In genomic region chr1:11281518-11282331, GRCh38 we compare ENCODE assay signal across 10 cellular contexts. TPM values are rescaled to one million over a fixed set of nuclear protein-coding genes. Genes with fewer than 3 reads are reported as not detected.
A peak's percentile ranks its signal among the peaks of the same experiment; 100 is the strongest.
DNase-seq lines count a peak whose midpoint lies in the region; ATAC-seq and TF ChIP-seq lines count a peak whose summit lies in the region.
"Had no signal": no experiment of that assay in that cellular context is flagged by ENCODE, and none has a peak within 500 bp of the region (broad histone marks: within the 10 kb centered on the region; RNA-seq: fewer than 3 reads in every experiment).

No MANE protein-coding gene starts in this region.

- peaks cover 89% of the 10 kb centered on the region for H3K4me1 Mint-ChIP-seq in activated naive CD4-positive, alpha-beta T cell treated with anti-CD3 and anti-CD28 coated beads for 36 hours (ENCODE audit: low read depth)
- peaks cover 70% of the 10 kb centered on the region for H3K4me1 Mint-ChIP-seq in activated naive CD8-positive, alpha-beta T cell treated with anti-CD3 and anti-CD28 coated beads for 36 hours

- no peaks in the 10 kb centered on the region for H3K9me3 ChIP-seq in tibial nerve
- no peaks in the 10 kb centered on the region for H3K9me3 ChIP-seq in Peyer's patch

- H3K36me3 ChIP-seq in tibial nerve (peaks cover 0 to 58% (median 0%) of the 10 kb centered on the region in 3 donors), Peyer's patch (peaks cover 0 to 19% (median 0%) of the 10 kb centered on the region in 3 donors)

- peaks cover 51% of the 10 kb centered on the region for H3K36me3 Mint-ChIP-seq in activated naive CD4-positive, alpha-beta T cell treated with anti-CD3 and anti-CD28 coated beads for 36 hours (ENCODE audit: low read depth)
- H3K36me3 Mint-ChIP-seq in activated naive CD8-positive, alpha-beta T cell treated with anti-CD3 and anti-CD28 coated beads for 36 hours, result peaks cover 72% of the 10 kb centered on the region

- TF ChIP-seq EP300 in tibial nerve (IDR thresholded peaks at IDR 0.05), result peak; percentile 38

- WGBS in tibial nerve, 2 donors, result 10 to 16% methylated on average over 8 of the region's 8 CpGs

- peak overlapping the region; percentile 47 for H3K4me3 Mint-ChIP-seq in activated naive CD4-positive, alpha-beta T cell treated with anti-CD3 and anti-CD28 coated beads for 36 hours
- H3K4me3 Mint-ChIP-seq in activated naive CD8-positive, alpha-beta T cell treated with anti-CD3 and anti-CD28 coated beads for 36 hours, result peak overlapping the region; percentile 44

- H3K4me3 ChIP-seq in tibial nerve, result no peak overlapping the region
- H3K4me3 ChIP-seq in Peyer's patch, result no peak overlapping the region

- H3K27me3 ChIP-seq in tibial nerve (no peaks in the 10 kb centered on the region), Peyer's patch (no peaks in the 10 kb centered on the region)
- H3K27me3 ChIP-seq: foreskin keratinocyte had no signal

- TF ChIP-seq CTCF in tibial nerve (IDR thresholded peaks at IDR 0.05), result no peak
- TF ChIP-seq CTCF in Peyer's patch (IDR thresholded peaks at IDR 0.05), result no peak

- H3K9me3 Mint-ChIP-seq in activated naive CD4-positive, alpha-beta T cell treated with anti-CD3 and anti-CD28 coated beads for 36 hours, result peaks cover 3% of the 10 kb centered on the region
- peaks cover 8% of the 10 kb centered on the region for H3K9me3 Mint-ChIP-seq in activated naive CD8-positive, alpha-beta T cell treated with anti-CD3 and anti-CD28 coated beads for 36 hours

- ATAC-seq in left ventricle myocardium superior (peak; percentile 78), GM21737 (IDR thresholded peaks at IDR 0.05; ENCODE audit: unreplicated experiment) (no peak), HG03196 (IDR thresholded peaks at IDR 0.05; ENCODE audit: unreplicated experiment) (no peak)
- ATAC-seq: foreskin keratinocyte had no signal

- TF ChIP-seq POLR2A in tibial nerve (IDR thresholded peaks at IDR 0.05), result no peak
- no peak for TF ChIP-seq POLR2A in Peyer's patch (IDR thresholded peaks at IDR 0.05)

- H3K4me1 ChIP-seq in tibial nerve, result peaks cover 0 to 24% (median 11%) of the 10 kb centered on the region in 4 donors
- peaks cover 0 to 11% (median 0%) of the 10 kb centered on the region in 4 donors for H3K4me1 ChIP-seq in Peyer's patch
- H3K4me1 ChIP-seq: foreskin keratinocyte had no signal

- H3K27ac Mint-ChIP-seq in activated naive CD4-positive, alpha-beta T cell treated with anti-CD3 and anti-CD28 coated beads for 36 hours, result peak overlapping the region; percentile 90
- H3K27ac Mint-ChIP-seq in activated naive CD8-positive, alpha-beta T cell treated with anti-CD3 and anti-CD28 coated beads for 36 hours, result peak overlapping the region; percentile 90

- DNase-seq in activated naive CD4-positive, alpha-beta T cell treated with anti-CD3 and anti-CD28 coated beads for 36 hours, result no peak
- no peak for DNase-seq in activated naive CD4-positive, alpha-beta T cell (lab: John Stamatoyannopoulos, UW)
- no peak for DNase-seq in activated naive CD8-positive, alpha-beta T cell treated with anti-CD3 and anti-CD28 coated beads for 36 hours
- DNase-seq in left ventricle myocardium superior, result no peak
- DNase-seq in tibial nerve (ENCODE audit: low spot score in 2 of 2), result peak in 1 of 2 donors; percentile 8
- no peak for DNase-seq in Peyer's patch
- DNase-seq: stimulated activated CD4-positive, alpha-beta T cell treated with anti-CD3 and anti-CD28 coated beads, Interleukin-15, amount 100 ng/mL, for 24 hours had no signal

- intact Hi-C loops in activated naive CD4-positive, alpha-beta T cell treated with anti-CD3 and anti-CD28 coated beads for 36 hours (cut with micrococcal nuclease), result loop anchor here (1.0 kb wide), 1 partner anchor 8 kb away; the partner anchor contains the start of gene UBIAD1
- intact Hi-C loops in left ventricle myocardium superior (cut with micrococcal nuclease), result no loop called here

- no peaks in the 10 kb centered on the region for H3K27me3 Mint-ChIP-seq in activated naive CD4-positive, alpha-beta T cell treated with anti-CD3 and anti-CD28 coated beads for 36 hours (ENCODE audit: low read depth)
- no peaks in the 10 kb centered on the region for H3K27me3 Mint-ChIP-seq in activated naive CD8-positive, alpha-beta T cell treated with anti-CD3 and anti-CD28 coated beads for 36 hours

- H3K27ac ChIP-seq in tibial nerve, result peak overlapping the region in 2 of 4 donors; percentile 66 to 69
- peak overlapping the region in 2 of 4 donors; percentile 4 to 73 for H3K27ac ChIP-seq in Peyer's patch
- H3K27ac ChIP-seq: foreskin keratinocyte had no signal

- CTCF ChIA-PET in activated naive CD4-positive, alpha-beta T cell treated with anti-CD3 and anti-CD28 coated beads for 36 hours (lab: Charles Lee), result interaction anchor here (0.9 kb wide), 1 partner anchor 41 kb away, joined by 3 read pairs; no protein-coding TSS in a partner anchor

RNA-seq across cellular contexts. Expression of gene UBIAD1, which starts 8.7 kb away (rescaled TPM):
- 10 to 100 TPM; 19.9 to 20.2 TPM for total RNA-seq in activated naive CD4-positive, alpha-beta T cell treated with anti-CD3 and anti-CD28 coated beads for 36 hours
- total RNA-seq in activated naive CD8-positive, alpha-beta T cell treated with anti-CD3 and anti-CD28 coated beads for 36 hours, result 10 to 100 TPM; 39.1 to 41.4 TPM
- total RNA-seq in left ventricle myocardium superior (11.8 TPM), tibial nerve (10 to 100 TPM in 3 of 4 donors, 1 to 10 TPM in 1; 8.7 to 23.7 (median 17.5) TPM), Peyer's patch (10 to 100 TPM in 3 of 4 donors, 1 to 10 TPM in 1; 7.5 to 18.2 (median 12.4) TPM)

RNA-seq across cellular contexts. Expression of gene MTOR, which starts 19.4 kb away (rescaled TPM):
- total RNA-seq in activated naive CD4-positive, alpha-beta T cell treated with anti-CD3 and anti-CD28 coated beads for 36 hours, result 10 to 100 TPM; 38.5 to 39.0 TPM
- 10 to 100 TPM; 43.0 to 45.2 TPM for total RNA-seq in activated naive CD8-positive, alpha-beta T cell treated with anti-CD3 and anti-CD28 coated beads for 36 hours
- total RNA-seq in left ventricle myocardium superior (30.7 TPM), tibial nerve (10 to 100 TPM; 40.4 to 51.4 (median 49.6) TPM), Peyer's patch (10 to 100 TPM; 32.8 to 66.8 (median 48.2) TPM)
